Comparison of ENCODE assay signal across 8 cellular contexts in the genomic region with DNA sequence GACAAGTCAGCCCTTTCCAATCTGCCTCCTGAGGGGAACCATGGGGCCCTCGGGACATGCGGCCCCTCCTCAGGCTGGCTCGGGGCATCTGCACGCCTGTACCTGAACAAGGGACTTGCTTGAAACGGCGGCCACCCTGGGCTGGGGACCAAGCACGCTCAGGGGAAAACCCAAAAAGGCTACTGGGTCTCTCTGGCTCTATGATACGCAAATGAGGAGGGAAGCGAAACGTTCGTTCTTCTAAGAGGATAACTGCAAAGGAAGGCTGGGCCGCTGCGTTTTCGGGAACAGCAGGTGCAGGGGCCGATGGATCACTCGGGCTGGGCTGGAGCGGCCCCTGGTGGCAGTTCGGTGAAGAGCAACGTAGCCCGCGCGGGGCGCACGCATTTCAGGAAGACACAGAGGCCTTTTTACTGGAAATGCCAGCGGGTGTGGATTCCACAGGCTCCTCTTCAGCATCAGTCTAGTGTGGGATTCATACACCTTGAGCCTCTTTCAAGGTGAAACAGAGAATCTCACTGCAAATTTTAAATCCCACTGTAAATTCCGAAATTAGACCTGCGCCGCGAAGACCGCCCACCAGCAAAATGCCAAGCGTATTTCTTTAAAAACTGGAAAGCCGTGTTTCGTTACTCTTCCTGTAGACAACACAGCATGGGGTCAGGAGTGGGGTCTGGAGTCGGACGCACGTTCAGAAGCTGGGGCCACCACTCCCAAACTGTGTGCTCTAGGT. TPM values are rescaled to one million over a fixed set of nuclear protein-coding genes. Genes with fewer than 3 reads are reported as not detected.
DNase-seq lines count a peak whose midpoint lies in the region; ATAC-seq and TF ChIP-seq lines count a peak whose summit lies in the region.
"Not testable (repeated sequence)": the region's sequence is repeated elsewhere in the genome, so short reads cannot be mapped to it uniquely, and the experiment has no call there.

No MANE protein-coding gene starts in this region.

- CTCF ChIA-PET in PC-9 (lab: Charles Lee): not testable (repeated sequence)

- intact Hi-C loops in PC-9 (cut with micrococcal nuclease; ENCODE audit: unreplicated experiment): loop anchor here (1.0 kb wide), 3 partner anchors 38 to 130 kb away; no protein-coding TSS in a partner anchor

- H3K27me3 Mint-ChIP-seq in IgD-negative memory B cell: not testable (repeated sequence)

- H3K4me3 Mint-ChIP-seq in IgD-negative memory B cell: peak overlapping the region in 2 of 4 donors; percentile 53 to 68

- not testable (repeated sequence) for H3F3A ChIP-seq in PC-9 (ENCODE audit: insufficient read depth, low read depth)

- not testable (repeated sequence) for H3K4me1 ChIP-seq in PC-9 (replicated peaks; ENCODE audit: insufficient read depth)

- not testable (repeated sequence) for H3K36me3 ChIP-seq in PC-9 (ENCODE audit: low read depth)

- H3K27ac Mint-ChIP-seq in IgD-negative memory B cell: peak overlapping the region; percentile 1 to 56 (median 8)

- H3K4me2 ChIP-seq in PC-9: 0 out of 2 replicates have a peak overlapping the region, but pooled peaks have one; percentile 34

- peak; percentile 84 for DNase-seq in D341Med (ENCODE audit: low spot score)
- peak; percentile 47 to 90 for DNase-seq in PC-9
- DNase-seq in activated T-cell treated with anti-CD3 and anti-CD28 coated beads for 4 hours: peak; percentile 86
- peak; percentile 79 for DNase-seq in epidermal melanocyte (ENCODE audit: insufficient read length, low spot score)
- DNase-seq in middle frontal gyrus (ENCODE audit: extremely low spot score, low spot score): peak; percentile 47
- DNase-seq in stimulated activated CD8-positive, alpha-beta memory T cell treated with anti-CD3 and anti-CD28 coated beads, Interleukin-4, amount 100 ng/mL, for 4 hours (ENCODE audit: low read depth in 2 of 2, low spot score in 1 of 2): peak; percentile 67 to 79

- H3K27me3 ChIP-seq in PC-9 (ENCODE audit: insufficient read depth, low read depth): peaks cover 15% of the 10 kb centered on the region

- not testable (repeated sequence) for H4K20me1 ChIP-seq in PC-9 (ENCODE audit: insufficient read depth)

- peak; percentile 93 for TF ChIP-seq CTCF in PC-9 (conservative IDR thresholded peaks at IDR 0.05)

- BruUV-seq in PC-9 (replicated peaks; lab: Mats Ljungman, UMichigan): not testable (repeated sequence)

- POLR2A ChIA-PET in PC-9 (lab: Charles Lee; ENCODE audit: unreplicated experiment): not testable (repeated sequence)

- not testable (repeated sequence) for H3K4me3 ChIP-seq in PC-9

- H3K27ac ChIP-seq in PC-9: not testable (repeated sequence)

- not testable (repeated sequence) for H3K36me3 Mint-ChIP-seq in IgD-negative memory B cell

- H3K9me2 ChIP-seq in PC-9 (ENCODE audit: insufficient read depth): not testable (repeated sequence)

- not testable (repeated sequence) for H3K4me1 Mint-ChIP-seq in IgD-negative memory B cell

- H3K9me3 Mint-ChIP-seq in IgD-negative memory B cell: not testable (repeated sequence)

- H3K79me2 ChIP-seq in PC-9 (ENCODE audit: low read depth): not testable (repeated sequence)

- H2AFZ ChIP-seq in PC-9: not testable (repeated sequence)

- not testable (repeated sequence) for H3K9me3 ChIP-seq in PC-9 (ENCODE audit: insufficient read depth, low read depth)

- peak; percentile 78 for ATAC-seq in GM21528 (IDR thresholded peaks at IDR 0.05; ENCODE audit: low FRiP score, unreplicated experiment)

RNA-seq across cellular contexts. Expression of gene CA5A, which starts 27.0 kb away (rescaled TPM):
- polyA plus RNA-seq in IgD-negative memory B cell: not detected
- 0.05 and 0.26 TPM in 2 replicates for total RNA-seq in PC-9 (2021)

RNA-seq across cellular contexts. Expression of gene SLC7A5, which starts 40.1 kb away (rescaled TPM):
- 6.9 TPM for polyA plus RNA-seq in IgD-negative memory B cell
- 357 and 496 TPM in 2 replicates for total RNA-seq in PC-9 (2021)

RNA-seq across cellular contexts. Expression of gene BANP, which starts 41.9 kb away (rescaled TPM):
- polyA plus RNA-seq in IgD-negative memory B cell: 37.3 TPM
- 60.9 and 73.2 TPM in 2 replicates for total RNA-seq in PC-9 (2021)
